Comparison of ENCODE assay signal across 9 cellular contexts in genomic region chr17:20573216-20573615, GRCh38. TPM values are rescaled to one million over a fixed set of nuclear protein-coding genes. Genes with fewer than 3 reads are reported as not detected.
"Had no signal": no experiment of that assay in that cellular context is flagged by ENCODE, and none has a peak within 500 bp of the region (broad histone marks: within the 10 kb centered on the region; RNA-seq: fewer than 3 reads in every experiment).

No MANE protein-coding gene starts in this region.

RNA-seq across cellular contexts. Expression of gene CDRT15L2, which starts 6.3 kb away (rescaled TPM):
- total RNA-seq: LHCN-M2, MCF 10A, NCI-H460, OCI-LY7, PC-9, Right ventricle myocardium inferior, RPMI7951, SJCRH30, SK-MEL-5 had no signal
